Comparison of ENCODE assay signal across 10 cellular contexts in the genomic region with DNA sequence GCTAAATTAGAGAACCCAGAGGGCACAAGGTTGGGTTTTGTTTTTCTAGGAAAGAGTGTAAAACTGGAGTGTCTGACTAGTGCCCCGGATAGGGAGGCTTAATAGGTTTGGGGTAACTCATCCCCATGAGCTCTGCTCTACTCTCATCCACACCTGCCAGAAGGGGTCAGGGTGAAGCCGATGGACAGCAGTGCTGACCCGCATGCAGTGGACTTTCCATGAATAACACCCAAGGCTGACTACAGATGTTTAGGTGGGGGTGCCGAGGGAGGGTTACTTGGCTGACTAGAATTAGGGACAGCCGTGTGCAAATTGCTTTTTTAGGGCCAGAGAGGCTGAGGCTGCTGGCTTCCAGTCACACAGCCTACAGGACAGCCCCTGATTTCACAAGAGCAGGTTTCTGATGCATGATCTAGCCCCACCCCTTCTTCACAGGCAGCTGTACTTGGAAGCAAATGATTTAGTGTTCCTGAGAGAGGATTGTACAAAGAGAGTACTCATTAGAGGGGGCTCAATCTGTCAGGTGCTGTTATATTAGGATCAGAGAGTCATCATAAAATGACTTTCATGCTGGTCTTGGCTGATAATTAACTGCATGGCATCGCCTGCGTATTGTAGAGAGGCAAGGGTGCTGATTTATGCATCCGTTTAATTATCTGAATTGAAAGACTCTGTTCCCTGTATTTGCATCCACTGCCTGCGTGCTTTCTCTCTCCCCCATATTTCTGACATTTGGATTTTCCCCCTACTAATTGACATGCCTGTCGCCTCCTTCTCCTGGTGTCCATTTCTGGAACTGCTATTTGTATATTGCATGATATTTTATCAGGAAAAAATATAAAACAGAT. TPM values are rescaled to one million over a fixed set of nuclear protein-coding genes. Genes with fewer than 3 reads are reported as not detected.
DNase-seq lines count a peak whose midpoint lies in the region; ATAC-seq, FAIRE-seq and TF ChIP-seq lines count a peak whose summit lies in the region.
"Had no signal": no experiment of that assay in that cellular context is flagged by ENCODE, and none has a peak within 500 bp of the region (broad histone marks: within the 10 kb centered on the region; RNA-seq: fewer than 3 reads in every experiment).

No MANE protein-coding gene starts in this region.

- no peak overlapping the region for H3K27ac ChIP-seq in astrocyte (ENCODE audit: low read depth, low read length)
- H3K27ac ChIP-seq in hepatocyte, result no peak overlapping the region
- H3K27ac ChIP-seq in aorta (ENCODE audit: low read depth in 1 of 2, low read length in 2 of 2), result peak overlapping the region in 1 of 2 donors; percentile 23
- H3K27ac ChIP-seq: BLaER1, vagina had no signal

- H3K4me2 ChIP-seq in astrocyte (ENCODE audit: low read length) (peak overlapping the region; percentile 94), hepatocyte (peak overlapping the region; percentile 43)
- H3K4me2 ChIP-seq: BLaER1 had no signal

- H3K27me3 Mint-ChIP-seq in astrocyte (ENCODE audit: low read depth, unreplicated experiment), result no peaks in the 10 kb centered on the region
- peaks cover 2 to 13% (median 3%) of the 10 kb centered on the region in 3 donors for H3K27me3 Mint-ChIP-seq in immature natural killer cell (ENCODE audit: low read depth in 3 of 3)

- H3K79me2 ChIP-seq in astrocyte (ENCODE audit: insufficient read depth, low read length) (peaks cover 96% of the 10 kb centered on the region), hepatocyte (peaks cover 22% of the 10 kb centered on the region)

- H3K36me3 Mint-ChIP-seq in astrocyte (ENCODE audit: low read depth, unreplicated experiment) (peaks cover 37% of the 10 kb centered on the region), immature natural killer cell (no peaks in the 10 kb centered on the region)

- peak overlapping the region; percentile 41 for H3K9ac ChIP-seq in astrocyte (ENCODE audit: low read length)
- H3K9ac ChIP-seq: BLaER1 had no signal

- no peaks in the 10 kb centered on the region for H3K27me3 ChIP-seq in astrocyte (ENCODE audit: insufficient read depth, low read length)
- peaks cover 7% of the 10 kb centered on the region for H3K27me3 ChIP-seq in hepatocyte
- no peaks in the 10 kb centered on the region for H3K27me3 ChIP-seq in aorta (ENCODE audit: control insufficient read depth in 1 of 2, insufficient read depth in 2 of 2, low read length in 1 of 2)
- H3K27me3 ChIP-seq: vagina had no signal

- no peaks in the 10 kb centered on the region for H3K9me2 ChIP-seq in hepatocyte (replicated peaks; ENCODE audit: insufficient read depth)

- no peak overlapping the region for H2AFZ ChIP-seq in astrocyte (ENCODE audit: low read depth, low read length)
- no peak overlapping the region for H2AFZ ChIP-seq in hepatocyte

- no peaks in the 10 kb centered on the region for H3K9me3 Mint-ChIP-seq in astrocyte (ENCODE audit: unreplicated experiment)
- no peaks in the 10 kb centered on the region for H3K9me3 Mint-ChIP-seq in immature natural killer cell

- ATAC-seq in Right ventricle myocardium inferior (peak; percentile 68), aorta (ENCODE audit: low FRiP score) (peak; percentile 44)

- intact Hi-C loops in Right ventricle myocardium inferior (cut with DNase I) (loop anchor here (10.0 kb wide), 1 partner anchor 689 kb away; no protein-coding TSS in a partner anchor), cardiac septum (cut with DNase I) (no loop called here), aorta (cut with DNase I) (loop anchor here in 1 of 2 donors (10.0 kb wide), 1 partner anchor 699 kb away; no protein-coding TSS in a partner anchor)

- no peak for DNase-seq in Right ventricle myocardium inferior (ENCODE audit: missing footprints)
- DNase-seq in cardiac septum (ENCODE audit: low spot score), result no peak
- no peak for DNase-seq in astrocyte (ENCODE audit: low read depth)
- DNase-seq in hepatocyte (ENCODE audit: low spot score), result peak; percentile 59
- DNase-seq in aorta, result peak in 1 of 2 donors; percentile 55
- no peak for DNase-seq in HuH-7 (ENCODE audit: low spot score)
- DNase-seq in immature natural killer cell, result no peak
- no peak for DNase-seq in NCI-H2227 (lab: John Stamatoyannopoulos, UW; ENCODE audit: unreplicated experiment)

- 80% methylated on average over 10 of the region's 10 CpGs for WGBS in hepatocyte (ENCODE audit: low lambda C conversion rate, missing lambda C conversion rate)
- 22 to 35% methylated on average over 10 of the region's 10 CpGs for WGBS in aorta, 2 donors

- peak; percentile 50 for TF ChIP-seq CTCF in astrocyte (IDR thresholded peaks at IDR 0.05; ENCODE audit: insufficient read depth, low read depth, low read length)
- peak; percentile 37 for TF ChIP-seq CTCF in hepatocyte (IDR thresholded peaks at IDR 0.05; ENCODE audit: poor library complexity)

- H3K9me3 ChIP-seq in astrocyte (ENCODE audit: insufficient read depth, low read depth, low read length), result no peaks in the 10 kb centered on the region
- H3K9me3 ChIP-seq in hepatocyte (ENCODE audit: low read depth), result no peaks in the 10 kb centered on the region
- H3K9me3 ChIP-seq in aorta (ENCODE audit: control insufficient read depth, low read length), result no peaks in the 10 kb centered on the region
- H3K9me3 ChIP-seq: BLaER1, vagina had no signal

- H3K27ac Mint-ChIP-seq in astrocyte (ENCODE audit: unreplicated experiment), result no peak overlapping the region
- no peak overlapping the region for H3K27ac Mint-ChIP-seq in immature natural killer cell

- peaks cover 78% of the 10 kb centered on the region for H3K36me3 ChIP-seq in astrocyte (ENCODE audit: insufficient read depth, low read length)
- no peaks in the 10 kb centered on the region for H3K36me3 ChIP-seq in hepatocyte (replicated peaks; ENCODE audit: insufficient read depth, low read depth)
- peaks cover 0 to 8% of the 10 kb centered on the region in 2 donors for H3K36me3 ChIP-seq in aorta (ENCODE audit: control insufficient read depth in 1 of 2, insufficient read depth in 2 of 2, low read length in 1 of 2)
- H3K36me3 ChIP-seq: BLaER1, vagina had no signal

- peaks cover 94% of the 10 kb centered on the region for H4K20me1 ChIP-seq in astrocyte (ENCODE audit: insufficient read depth, low read length)
- H4K20me1 ChIP-seq in hepatocyte (ENCODE audit: insufficient read depth, poor library complexity, severe bottlenecking), result no peaks in the 10 kb centered on the region
- H4K20me1 ChIP-seq: BLaER1 had no signal

- H3K4me3 Mint-ChIP-seq in astrocyte (ENCODE audit: unreplicated experiment), result no peak overlapping the region
- no peak overlapping the region for H3K4me3 Mint-ChIP-seq in immature natural killer cell

- no peak for FAIRE-seq in astrocyte (lab: Jason Lieb, UNC)

- peaks cover 39% of the 10 kb centered on the region for H3K4me1 ChIP-seq in astrocyte (ENCODE audit: insufficient read depth, low read length)
- H3K4me1 ChIP-seq in hepatocyte (ENCODE audit: insufficient read depth), result peaks cover 21% of the 10 kb centered on the region
- H3K4me1 ChIP-seq in aorta (ENCODE audit: control insufficient read depth in 1 of 2, insufficient read depth in 2 of 2, low read length in 2 of 2), result peaks cover 11 to 26% of the 10 kb centered on the region in 2 donors
- H3K4me1 ChIP-seq: BLaER1 had no signal

- H3K4me3 ChIP-seq in astrocyte (ENCODE audit: insufficient read depth, low read depth, low read length) (no peak overlapping the region), hepatocyte (no peak overlapping the region), aorta (ENCODE audit: low read length in 2 of 2) (no peak overlapping the region)
- H3K4me3 ChIP-seq: BLaER1, vagina had no signal

- H3K4me1 Mint-ChIP-seq in astrocyte (ENCODE audit: low read depth, unreplicated experiment) (peaks cover 65% of the 10 kb centered on the region), immature natural killer cell (no peaks in the 10 kb centered on the region)

RNA-seq across cellular contexts. Expression of a gene that starts 9.5 kb away (rescaled TPM):
- total RNA-seq in Right ventricle myocardium inferior (0.89 TPM), cardiac septum (14.1 TPM), astrocyte (103 and 164 TPM in 2 replicates), hepatocyte (8.2 and 10.8 TPM in 2 replicates), aorta (10 to 100 TPM; 30.8 to 73.3 TPM)
- polyA plus RNA-seq in hepatocyte (7.0 and 9.4 TPM in 2 replicates), aorta (10 to 100 TPM; 22.9 to 23.7 TPM), immature natural killer cell (not detected)
